In genomic region chr1:147169840-147170674, GRCh38 we compare ENCODE assay signal across 8 cellular contexts. TPM values are rescaled to one million over a fixed set of nuclear protein-coding genes. Genes with fewer than 3 reads are reported as not detected.
A peak's percentile ranks its signal among the peaks of the same experiment; 100 is the strongest.
DNase-seq lines count a peak whose midpoint lies in the region; ATAC-seq and TF ChIP-seq lines count a peak whose summit lies in the region.

No MANE protein-coding gene starts in this region.

- peaks cover 11 to 23% of the 10 kb centered on the region in 2 donors for H3K36me3 Mint-ChIP-seq in activated T-cell treated with anti-CD3 and anti-CD28 coated beads, Interleukin-2, amount 50 U/mL, for 72 hours (ENCODE audit: insufficient read depth in 2 of 2)
- peaks cover 28% of the 10 kb centered on the region for H3K36me3 Mint-ChIP-seq in activated T-helper 17 cell treated with anti-CD3 and anti-CD28 coated beads, Interleukin-2, amount 50 U/mL, for 72 hours (ENCODE audit: low read depth)

- peaks cover 9% of the 10 kb centered on the region for H3K36me3 ChIP-seq in suprapubic skin

- H3K4me1 ChIP-seq in suprapubic skin: peaks cover 57% of the 10 kb centered on the region

- no peaks in the 10 kb centered on the region for H3K27me3 Mint-ChIP-seq in activated T-cell treated with anti-CD3 and anti-CD28 coated beads, Interleukin-2, amount 50 U/mL, for 72 hours (ENCODE audit: low read depth)
- H3K27me3 Mint-ChIP-seq in activated T-helper 17 cell treated with anti-CD3 and anti-CD28 coated beads, Interleukin-2, amount 50 U/mL, for 72 hours: no peaks in the 10 kb centered on the region

- H3K27ac Mint-ChIP-seq in activated T-cell treated with anti-CD3 and anti-CD28 coated beads, Interleukin-2, amount 50 U/mL, for 72 hours: no peak overlapping the region
- H3K27ac Mint-ChIP-seq in activated T-helper 17 cell treated with anti-CD3 and anti-CD28 coated beads, Interleukin-2, amount 50 U/mL, for 72 hours: no peak overlapping the region

- peak overlapping the region; percentile 92 for H3K27ac ChIP-seq in suprapubic skin

- peak overlapping the region; percentile 11 to 99 for H3K4me3 Mint-ChIP-seq in activated T-cell treated with anti-CD3 and anti-CD28 coated beads, Interleukin-2, amount 50 U/mL, for 72 hours
- H3K4me3 Mint-ChIP-seq in activated T-helper 17 cell treated with anti-CD3 and anti-CD28 coated beads, Interleukin-2, amount 50 U/mL, for 72 hours: peak overlapping the region; percentile 99

- H3K27me3 ChIP-seq in suprapubic skin: no peaks in the 10 kb centered on the region

- no peak for TF ChIP-seq EP300 in suprapubic skin (IDR thresholded peaks at IDR 0.05)

- no peak for TF ChIP-seq POLR2A in suprapubic skin (IDR thresholded peaks at IDR 0.05)

- ATAC-seq in activated T-cell treated with anti-CD3 and anti-CD28 coated beads, Interleukin-2, amount 50 U/mL, for 72 hours (replicated peaks in 1 of 2): no peak
- no peak for ATAC-seq in activated T-helper 17 cell treated with anti-CD3 and anti-CD28 coated beads, Interleukin-2, amount 50 U/mL, for 72 hours (replicated peaks)
- ATAC-seq in GM19452 (IDR thresholded peaks at IDR 0.05; ENCODE audit: unreplicated experiment): no peak

- H3K4me3 ChIP-seq in iPS-11a (ENCODE audit: low read depth, low read length) (peak overlapping the region; percentile 95), suprapubic skin (peak overlapping the region; percentile 95)

- TF ChIP-seq CTCF in suprapubic skin (IDR thresholded peaks at IDR 0.05): no peak

- no peak for DNase-seq in activated T-cell treated with anti-CD3 and anti-CD28 coated beads, Interleukin-2, amount 50 U/mL, for 72 hours
- no peak for DNase-seq in activated T-cell treated with anti-CD3 and anti-CD28 coated beads, Interleukin-2, amount 50 U/mL, for 48 hours
- no peak for DNase-seq in suprapubic skin (ENCODE audit: low spot score in 2 of 2)
- DNase-seq in stimulated activated CD4-positive, alpha-beta T cell treated with anti-CD3 and anti-CD28 coated beads, Interleukin-4, amount 100 ng/mL, for 4 hours: no peak
- no peak for DNase-seq in stimulated activated CD8-positive, alpha-beta memory T cell treated with anti-CD3 and anti-CD28 coated beads, Interleukin-4, amount 100 ng/mL, for 48 hours

- 70% methylated on average over 6 of the region's 6 CpGs for WGBS in suprapubic skin

- H3K4me1 Mint-ChIP-seq in activated T-cell treated with anti-CD3 and anti-CD28 coated beads, Interleukin-2, amount 50 U/mL, for 72 hours (ENCODE audit: low read depth): peaks cover 49% of the 10 kb centered on the region
- H3K4me1 Mint-ChIP-seq in activated T-helper 17 cell treated with anti-CD3 and anti-CD28 coated beads, Interleukin-2, amount 50 U/mL, for 72 hours: peaks cover 19% of the 10 kb centered on the region

- H3K9me3 Mint-ChIP-seq in activated T-cell treated with anti-CD3 and anti-CD28 coated beads, Interleukin-2, amount 50 U/mL, for 72 hours: no peaks in the 10 kb centered on the region
- H3K9me3 Mint-ChIP-seq in activated T-helper 17 cell treated with anti-CD3 and anti-CD28 coated beads, Interleukin-2, amount 50 U/mL, for 72 hours: no peaks in the 10 kb centered on the region

- no peaks in the 10 kb centered on the region for H3K9me3 ChIP-seq in suprapubic skin

RNA-seq across cellular contexts. Expression of gene PRKAB2, which starts 2.2 kb away (rescaled TPM):
- 10 to 100 TPM; 10.8 to 11.3 TPM for total RNA-seq in activated T-cell treated with anti-CD3 and anti-CD28 coated beads, Interleukin-2, amount 50 U/mL, for 72 hours
- 1 to 10 TPM; 2.7 to 6.5 TPM for total RNA-seq in activated T-helper 17 cell treated with anti-CD3 and anti-CD28 coated beads, Interleukin-2, amount 50 U/mL, for 72 hours
- 10 to 100 TPM; 13.8 to 39.7 (median 18.5) TPM for total RNA-seq in suprapubic skin

RNA-seq across cellular contexts. Expression of gene FMO5, which starts 55.1 kb away (rescaled TPM):
- under 1 TPM; 0.46 to 0.82 TPM for total RNA-seq in activated T-cell treated with anti-CD3 and anti-CD28 coated beads, Interleukin-2, amount 50 U/mL, for 72 hours
- under 1 TPM; 0.61 to 0.97 TPM for total RNA-seq in activated T-helper 17 cell treated with anti-CD3 and anti-CD28 coated beads, Interleukin-2, amount 50 U/mL, for 72 hours
- 10 to 100 TPM; 15.5 to 37.8 (median 30.4) TPM for total RNA-seq in suprapubic skin

Comparison
In these comparisons a context has a peak if more than half of its experiments do, and no peak if none do; other contexts are left out.
1. RNA of gene FMO5, which starts 55.1 kb away (total RNA-seq): 15.5 to 37.8 TPM in suprapubic skin; 0.61 to 0.97 TPM in activated T-helper 17 cell treated with anti-CD3 and anti-CD28 coated beads, Interleukin-2, amount 50 U/mL, for 72 hours and 0.46 to 0.82 TPM in activated T-cell treated with anti-CD3 and anti-CD28 coated beads, Interleukin-2, amount 50 U/mL, for 72 hours; every median in the first group is over 4 times any median in the second.